ENCODE assay signal across 14 cellular contexts in the genomic region with DNA sequence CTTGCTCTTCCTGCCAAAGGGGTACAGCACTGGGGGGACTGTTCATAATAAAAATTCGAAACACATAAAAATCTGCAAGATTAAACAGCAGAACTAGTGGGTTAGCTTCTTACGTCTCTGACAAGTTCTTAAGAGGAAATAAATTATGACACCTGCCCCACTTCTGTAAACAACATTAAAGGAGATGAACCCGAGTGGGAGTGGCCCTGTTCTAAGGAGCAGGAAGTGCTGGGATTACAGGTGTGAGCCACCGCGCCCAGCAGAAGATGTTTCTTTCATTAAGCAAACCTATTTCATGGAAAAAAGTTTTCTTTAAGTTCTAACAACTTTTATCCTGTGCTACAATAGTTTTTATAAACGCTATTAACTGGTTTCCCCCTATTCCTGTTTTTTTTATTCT.
"Had no signal": no experiment of that assay in that cellular context is flagged by ENCODE, and none has a peak within 500 bp of the region (broad histone marks: within the 10 kb centered on the region; RNA-seq: fewer than 3 reads in every experiment).

No MANE protein-coding gene starts in this region.

- H3K27ac ChIP-seq: adrenal gland, stomach, thoracic aorta, uterus had no signal

- H3K36me3 ChIP-seq: adrenal gland, thoracic aorta, uterus had no signal

- H3K27me3 Mint-ChIP-seq: activated CD8-positive, alpha-beta T cell treated with anti-CD3 and anti-CD28 coated beads for 36 hours had no signal

- H3K4me1 ChIP-seq: adrenal gland, uterus had no signal

- H3K4me3 Mint-ChIP-seq: activated CD8-positive, alpha-beta T cell treated with anti-CD3 and anti-CD28 coated beads for 36 hours; activated naive CD4-positive, alpha-beta T cell treated with anti-CD3 and anti-CD28 coated beads for 36 hours; activated T-cell treated with anti-CD3 and anti-CD28 coated beads, Interleukin-2, amount 50 U/mL, for 72 hours; immature natural killer cell; neural crest cell; T-helper 2 cell treated with Interferon-gamma antibody and Interleukin-4, amounts not matched to agents 5 μg/mL and 100 μg/mL, for 36 hours had no signal

- H3K27ac Mint-ChIP-seq: activated CD8-positive, alpha-beta T cell treated with anti-CD3 and anti-CD28 coated beads for 36 hours; activated naive CD4-positive, alpha-beta T cell treated with anti-CD3 and anti-CD28 coated beads for 36 hours; activated T-cell treated with anti-CD3 and anti-CD28 coated beads, Interleukin-2, amount 50 U/mL, for 72 hours; T-helper 2 cell treated with Interferon-gamma antibody and Interleukin-4, amounts not matched to agents 5 μg/mL and 100 μg/mL, for 36 hours had no signal

- H3K9me3 Mint-ChIP-seq: activated CD8-positive, alpha-beta T cell treated with anti-CD3 and anti-CD28 coated beads for 36 hours; activated naive CD4-positive, alpha-beta T cell treated with anti-CD3 and anti-CD28 coated beads for 36 hours; activated T-cell treated with anti-CD3 and anti-CD28 coated beads, Interleukin-2, amount 50 U/mL, for 72 hours; immature natural killer cell; neural crest cell; T-helper 2 cell treated with Interferon-gamma antibody and Interleukin-4, amounts not matched to agents 5 μg/mL and 100 μg/mL, for 36 hours had no signal

- H3K9me3 ChIP-seq: adrenal gland, stomach, thoracic aorta, uterus had no signal

- H3K4me1 Mint-ChIP-seq: neural crest cell had no signal

- DNase-seq: activated CD8-positive, alpha-beta memory T cell treated with anti-CD3 and anti-CD28 coated beads, Interleukin-2, amount 50 U/mL, for 4 hours; activated CD8-positive, alpha-beta T cell treated with anti-CD3 and anti-CD28 coated beads for 36 hours; activated naive CD4-positive, alpha-beta T cell treated with anti-CD3 and anti-CD28 coated beads for 36 hours; activated T-cell treated with anti-CD3 and anti-CD28 coated beads, Interleukin-2, amount 50 U/mL, for 72 hours; adrenal gland; erythroblast; immature natural killer cell; left cardiac atrium; stimulated activated CD4-positive, alpha-beta T cell treated with anti-CD3 and anti-CD28 coated beads, Interleukin-4, amount 100 ng/mL, for 24 hours; stomach; uterus had no signal

- ATAC-seq: activated CD8-positive, alpha-beta T cell treated with anti-CD3 and anti-CD28 coated beads for 36 hours; activated T-cell treated with anti-CD3 and anti-CD28 coated beads, Interleukin-2, amount 50 U/mL, for 72 hours; left cardiac atrium had no signal

- H3K27me3 ChIP-seq: adrenal gland, stomach, uterus had no signal

- H3K4me3 ChIP-seq: adrenal gland, stomach, thoracic aorta, uterus had no signal
